ENCODE assay signal across 1 cellular context in the genomic region with DNA sequence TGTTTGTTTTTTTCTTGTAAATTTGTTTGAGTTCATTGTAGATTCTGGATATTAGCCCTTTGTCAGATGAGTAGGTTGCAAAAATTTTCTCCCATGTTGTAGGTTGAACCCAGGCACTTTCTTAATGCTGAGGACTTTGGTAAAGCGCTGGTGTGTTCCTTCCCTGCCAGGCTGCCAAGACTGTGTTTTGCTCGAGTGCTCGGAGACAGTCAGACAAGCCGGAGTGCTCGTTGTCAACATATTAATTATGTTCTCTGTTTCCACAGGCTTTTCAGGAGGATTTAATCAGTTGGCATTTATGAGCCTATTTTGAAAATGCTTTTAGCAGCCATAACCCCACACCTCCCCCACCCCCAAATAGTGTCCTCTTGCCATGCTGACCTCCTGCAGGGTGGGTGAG.
TF ChIP-seq lines count a peak whose summit lies in the region.

No MANE protein-coding gene starts in this region.

TF ChIP-seq in GM23338, 12 proteins besides CTCF, POLR2A, EP300 and RAD21 (continued from another document):
- TF ChIP-seq, protein P1, sequence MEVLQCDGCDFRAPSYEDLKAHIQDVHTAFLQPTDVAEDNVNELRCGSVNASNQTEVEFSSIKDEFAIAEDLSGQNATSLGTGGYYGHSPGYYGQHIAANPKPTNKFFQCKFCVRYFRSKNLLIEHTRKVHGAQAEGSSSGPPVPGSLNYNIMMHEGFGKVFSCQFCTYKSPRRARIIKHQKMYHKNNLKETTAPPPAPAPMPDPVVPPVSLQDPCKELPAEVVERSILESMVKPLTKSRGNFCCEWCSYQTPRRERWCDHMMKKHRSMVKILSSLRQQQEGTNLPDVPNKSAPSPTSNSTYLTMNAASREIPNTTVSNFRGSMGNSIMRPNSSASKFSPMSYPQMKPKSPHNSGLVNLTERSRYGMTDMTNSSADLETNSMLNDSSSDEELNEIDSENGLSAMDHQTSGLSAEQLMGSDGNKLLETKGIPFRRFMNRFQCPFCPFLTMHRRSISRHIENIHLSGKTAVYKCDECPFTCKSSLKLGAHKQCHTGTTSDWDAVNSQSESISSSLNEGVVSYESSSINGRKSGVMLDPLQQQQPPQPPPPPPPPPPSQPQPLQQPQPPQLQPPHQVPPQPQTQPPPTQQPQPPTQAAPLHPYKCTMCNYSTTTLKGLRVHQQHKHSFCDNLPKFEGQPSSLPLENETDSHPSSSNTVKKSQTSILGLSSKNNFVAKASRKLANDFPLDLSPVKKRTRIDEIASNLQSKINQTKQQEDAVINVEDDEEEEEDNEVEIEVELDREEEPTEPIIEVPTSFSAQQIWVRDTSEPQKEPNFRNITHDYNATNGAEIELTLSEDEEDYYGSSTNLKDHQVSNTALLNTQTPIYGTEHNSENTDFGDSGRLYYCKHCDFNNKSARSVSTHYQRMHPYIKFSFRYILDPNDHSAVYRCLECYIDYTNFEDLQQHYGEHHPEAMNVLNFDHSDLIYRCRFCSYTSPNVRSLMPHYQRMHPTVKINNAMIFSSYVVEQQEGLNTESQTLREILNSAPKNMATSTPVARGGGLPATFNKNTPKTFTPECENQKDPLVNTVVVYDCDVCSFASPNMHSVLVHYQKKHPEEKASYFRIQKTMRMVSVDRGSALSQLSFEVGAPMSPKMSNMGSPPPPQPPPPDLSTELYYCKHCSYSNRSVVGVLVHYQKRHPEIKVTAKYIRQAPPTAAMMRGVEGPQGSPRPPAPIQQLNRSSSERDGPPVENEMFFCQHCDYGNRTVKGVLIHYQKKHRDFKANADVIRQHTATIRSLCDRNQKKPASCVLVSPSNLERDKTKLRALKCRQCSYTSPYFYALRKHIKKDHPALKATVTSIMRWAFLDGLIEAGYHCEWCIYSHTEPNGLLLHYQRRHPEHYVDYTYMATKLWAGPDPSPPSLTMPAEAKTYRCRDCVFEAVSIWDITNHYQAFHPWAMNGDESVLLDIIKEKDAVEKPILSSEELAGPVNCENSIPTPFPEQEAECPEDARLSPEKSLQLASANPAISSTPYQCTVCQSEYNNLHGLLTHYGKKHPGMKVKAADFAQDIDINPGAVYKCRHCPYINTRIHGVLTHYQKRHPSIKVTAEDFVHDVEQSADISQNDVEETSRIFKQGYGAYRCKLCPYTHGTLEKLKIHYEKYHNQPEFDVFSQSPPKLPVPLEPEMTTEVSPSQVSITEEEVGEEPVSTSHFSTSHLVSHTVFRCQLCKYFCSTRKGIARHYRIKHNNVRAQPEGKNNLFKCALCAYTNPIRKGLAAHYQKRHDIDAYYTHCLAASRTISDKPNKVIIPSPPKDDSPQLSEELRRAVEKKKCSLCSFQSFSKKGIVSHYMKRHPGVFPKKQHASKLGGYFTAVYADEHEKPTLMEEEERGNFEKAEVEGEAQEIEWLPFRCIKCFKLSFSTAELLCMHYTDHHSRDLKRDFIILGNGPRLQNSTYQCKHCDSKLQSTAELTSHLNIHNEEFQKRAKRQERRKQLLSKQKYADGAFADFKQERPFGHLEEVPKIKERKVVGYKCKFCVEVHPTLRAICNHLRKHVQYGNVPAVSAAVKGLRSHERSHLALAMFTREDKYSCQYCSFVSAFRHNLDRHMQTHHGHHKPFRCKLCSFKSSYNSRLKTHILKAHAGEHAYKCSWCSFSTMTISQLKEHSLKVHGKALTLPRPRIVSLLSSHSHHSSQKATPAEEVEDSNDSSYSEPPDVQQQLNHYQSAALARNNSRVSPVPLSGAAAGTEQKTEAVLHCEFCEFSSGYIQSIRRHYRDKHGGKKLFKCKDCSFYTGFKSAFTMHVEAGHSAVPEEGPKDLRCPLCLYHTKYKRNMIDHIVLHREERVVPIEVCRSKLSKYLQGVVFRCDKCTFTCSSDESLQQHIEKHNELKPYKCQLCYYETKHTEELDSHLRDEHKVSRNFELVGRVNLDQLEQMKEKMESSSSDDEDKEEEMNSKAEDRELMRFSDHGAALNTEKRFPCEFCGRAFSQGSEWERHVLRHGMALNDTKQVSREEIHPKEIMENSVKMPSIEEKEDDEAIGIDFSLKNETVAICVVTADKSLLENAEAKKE (CRISPR knock-in tag; IDR thresholded peaks at IDR 0.05): no peak
- no peak for TF ChIP-seq EZH2 (IDR thresholded peaks at IDR 0.05; ENCODE audit: low read depth, unreplicated experiment)
- no peak for TF ChIP-seq ZNF114 (CRISPR knock-in tag; IDR thresholded peaks at IDR 0.05)
- TF ChIP-seq, protein P2, sequence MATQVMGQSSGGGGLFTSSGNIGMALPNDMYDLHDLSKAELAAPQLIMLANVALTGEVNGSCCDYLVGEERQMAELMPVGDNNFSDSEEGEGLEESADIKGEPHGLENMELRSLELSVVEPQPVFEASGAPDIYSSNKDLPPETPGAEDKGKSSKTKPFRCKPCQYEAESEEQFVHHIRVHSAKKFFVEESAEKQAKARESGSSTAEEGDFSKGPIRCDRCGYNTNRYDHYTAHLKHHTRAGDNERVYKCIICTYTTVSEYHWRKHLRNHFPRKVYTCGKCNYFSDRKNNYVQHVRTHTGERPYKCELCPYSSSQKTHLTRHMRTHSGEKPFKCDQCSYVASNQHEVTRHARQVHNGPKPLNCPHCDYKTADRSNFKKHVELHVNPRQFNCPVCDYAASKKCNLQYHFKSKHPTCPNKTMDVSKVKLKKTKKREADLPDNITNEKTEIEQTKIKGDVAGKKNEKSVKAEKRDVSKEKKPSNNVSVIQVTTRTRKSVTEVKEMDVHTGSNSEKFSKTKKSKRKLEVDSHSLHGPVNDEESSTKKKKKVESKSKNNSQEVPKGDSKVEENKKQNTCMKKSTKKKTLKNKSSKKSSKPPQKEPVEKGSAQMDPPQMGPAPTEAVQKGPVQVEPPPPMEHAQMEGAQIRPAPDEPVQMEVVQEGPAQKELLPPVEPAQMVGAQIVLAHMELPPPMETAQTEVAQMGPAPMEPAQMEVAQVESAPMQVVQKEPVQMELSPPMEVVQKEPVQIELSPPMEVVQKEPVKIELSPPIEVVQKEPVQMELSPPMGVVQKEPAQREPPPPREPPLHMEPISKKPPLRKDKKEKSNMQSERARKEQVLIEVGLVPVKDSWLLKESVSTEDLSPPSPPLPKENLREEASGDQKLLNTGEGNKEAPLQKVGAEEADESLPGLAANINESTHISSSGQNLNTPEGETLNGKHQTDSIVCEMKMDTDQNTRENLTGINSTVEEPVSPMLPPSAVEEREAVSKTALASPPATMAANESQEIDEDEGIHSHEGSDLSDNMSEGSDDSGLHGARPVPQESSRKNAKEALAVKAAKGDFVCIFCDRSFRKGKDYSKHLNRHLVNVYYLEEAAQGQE (IDR thresholded peaks at IDR 0.05; ENCODE audit: unreplicated experiment): no peak
- TF ChIP-seq, protein P3, sequence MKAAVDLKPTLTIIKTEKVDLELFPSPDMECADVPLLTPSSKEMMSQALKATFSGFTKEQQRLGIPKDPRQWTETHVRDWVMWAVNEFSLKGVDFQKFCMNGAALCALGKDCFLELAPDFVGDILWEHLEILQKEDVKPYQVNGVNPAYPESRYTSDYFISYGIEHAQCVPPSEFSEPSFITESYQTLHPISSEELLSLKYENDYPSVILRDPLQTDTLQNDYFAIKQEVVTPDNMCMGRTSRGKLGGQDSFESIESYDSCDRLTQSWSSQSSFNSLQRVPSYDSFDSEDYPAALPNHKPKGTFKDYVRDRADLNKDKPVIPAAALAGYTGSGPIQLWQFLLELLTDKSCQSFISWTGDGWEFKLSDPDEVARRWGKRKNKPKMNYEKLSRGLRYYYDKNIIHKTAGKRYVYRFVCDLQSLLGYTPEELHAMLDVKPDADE (IDR thresholded peaks at IDR 0.05): no peak
- no peak for TF ChIP-seq NANOG (IDR thresholded peaks at IDR 0.05; ENCODE audit: borderline replicate concordance)
- no peak for TF ChIP-seq JUNB (IDR thresholded peaks at IDR 0.05; ENCODE audit: unreplicated experiment)
- no peak for TF ChIP-seq POLR2AphosphoS5 (IDR thresholded peaks at IDR 0.05; ENCODE audit: low read depth)
- TF ChIP-seq STAT1 (IDR thresholded peaks at IDR 0.05; ENCODE audit: unreplicated experiment): no peak
- TF ChIP-seq EZH2phosphoT487 (IDR thresholded peaks at IDR 0.05; ENCODE audit: unreplicated experiment): no peak
